In genomic region chr20:50844430-50845100, GRCh38 we compare ENCODE assay signal across 1 cellular context.
TF ChIP-seq lines count a peak whose summit lies in the region.

No MANE protein-coding gene starts in this region.

TF ChIP-seq in GM12878, 131 proteins besides CTCF, POLR2A, EP300 and RAD21 (continued from another document and continues in another):
- TF ChIP-seq ZBTB11 (CRISPR knock-in tag; IDR thresholded peaks at IDR 0.05) (no peak), ZNF207 (IDR thresholded peaks at IDR 0.05; ENCODE audit: borderline replicate concordance) (no peak), RFX5 (IDR thresholded peaks at IDR 0.05; ENCODE audit: low read depth, low read length) (no peak), TCF12 (IDR thresholded peaks at IDR 0.05; ENCODE audit: low read depth, low read length) (peak; percentile 81), LARP7 (IDR thresholded peaks at IDR 0.05) (no peak; the same call in 1 of the 2 replicates), SPI1 (IDR thresholded peaks at IDR 0.05; ENCODE audit: borderline replicate concordance, insufficient read depth, low read depth, low read length) (peak; percentile 23; the same call in 1 of the 2 replicates), SP1 (IDR thresholded peaks at IDR 0.05; ENCODE audit: low read depth, low read length) (peak; percentile 78), USF2 (IDR thresholded peaks at IDR 0.05; ENCODE audit: borderline replicate concordance, low read depth, low read length) (no peak), RUNX3 (IDR thresholded peaks at IDR 0.05; ENCODE audit: low read length) (peak; percentile 77), HDAC6 (IDR thresholded peaks at IDR 0.05; ENCODE audit: unreplicated experiment) (no peak), RCOR1 (conservative IDR thresholded peaks at IDR 0.05; ENCODE audit: low read depth, low read length) (0 out of 2 replicates have a peak, but pooled peaks have one; percentile 67), KDM1A (IDR thresholded peaks at IDR 0.05; ENCODE audit: borderline replicate concordance) (no peak), ZNF592 (IDR thresholded peaks at IDR 0.05) (no peak), SREBF2 (IDR thresholded peaks at IDR 0.05; ENCODE audit: low read length) (no peak), NR2F1 (conservative IDR thresholded peaks at IDR 0.05) (peak; percentile 61; the same call in 1 of the 2 replicates), IRF3 (IDR thresholded peaks at IDR 0.05) (no peak), MTA2 (IDR thresholded peaks at IDR 0.05; ENCODE audit: low read depth) (peak; percentile 79), MEF2B (IDR thresholded peaks at IDR 0.05; ENCODE audit: partially characterized antibody, poor library complexity, severe bottlenecking) (peak; percentile 63), MYB (IDR thresholded peaks at IDR 0.05; ENCODE audit: borderline replicate concordance, low read depth, low read length) (no peak), SIN3A (IDR thresholded peaks at IDR 0.05; ENCODE audit: low read depth, low read length) (no peak), POU2F2 (IDR thresholded peaks at IDR 0.05; ENCODE audit: borderline replicate concordance, low read depth, low read length) (peak; percentile 81; the same call in 2 of the 3 replicates), ATF2 (IDR thresholded peaks at IDR 0.05; ENCODE audit: low read length) (peak; percentile 43; the same call in 1 of the 2 replicates), PAX8 (IDR thresholded peaks at IDR 0.05) (no peak), ESRRA (IDR thresholded peaks at IDR 0.05; ENCODE audit: low read length) (no peak), SREBF1 (IDR thresholded peaks at IDR 0.05; ENCODE audit: low read length) (no peak), BMI1 (IDR thresholded peaks at IDR 0.05; ENCODE audit: borderline replicate concordance) (no peak; the same call in 1 of the 2 replicates), NBN (IDR thresholded peaks at IDR 0.05) (peak; percentile 92; the same call in 1 of the 2 replicates), BRCA1 (IDR thresholded peaks at IDR 0.05; ENCODE audit: low read depth, low read length) (no peak), TBL1XR1 (IDR thresholded peaks at IDR 0.05; ENCODE audit: low read depth, low read length) (no peak; the same call in 1 of the 2 replicates), BHLHE40 (IDR thresholded peaks at IDR 0.05; ENCODE audit: borderline replicate concordance in 1 of 2, low read depth in 2 of 2, low read length in 1 of 2) (peak; percentile 69 to 72; a peak in 3 of 4 replicates), FOXM1 (IDR thresholded peaks at IDR 0.05; ENCODE audit: low read depth, low read length) (peak; percentile 67; the same call in 1 of the 2 replicates), NFIC (IDR thresholded peaks at IDR 0.05; ENCODE audit: low read depth, low read length) (peak; percentile 73; the same call in 1 of the 2 replicates), SIX5 (IDR thresholded peaks at IDR 0.05; ENCODE audit: low read depth, low read length, severe bottlenecking) (no peak)
- TF ChIP-seq, protein P1, sequence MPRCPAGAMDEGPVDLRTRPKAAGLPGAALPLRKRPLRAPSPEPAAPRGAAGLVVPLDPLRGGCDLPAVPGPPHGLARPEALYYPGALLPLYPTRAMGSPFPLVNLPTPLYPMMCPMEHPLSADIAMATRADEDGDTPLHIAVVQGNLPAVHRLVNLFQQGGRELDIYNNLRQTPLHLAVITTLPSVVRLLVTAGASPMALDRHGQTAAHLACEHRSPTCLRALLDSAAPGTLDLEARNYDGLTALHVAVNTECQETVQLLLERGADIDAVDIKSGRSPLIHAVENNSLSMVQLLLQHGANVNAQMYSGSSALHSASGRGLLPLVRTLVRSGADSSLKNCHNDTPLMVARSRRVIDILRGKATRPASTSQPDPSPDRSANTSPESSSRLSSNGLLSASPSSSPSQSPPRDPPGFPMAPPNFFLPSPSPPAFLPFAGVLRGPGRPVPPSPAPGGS (IDR thresholded peaks at IDR 0.05; ENCODE audit: borderline replicate concordance, insufficient read depth, low read depth, low read length, poor library complexity, severe bottlenecking): peak; percentile 91
- TF ChIP-seq, protein P2, sequence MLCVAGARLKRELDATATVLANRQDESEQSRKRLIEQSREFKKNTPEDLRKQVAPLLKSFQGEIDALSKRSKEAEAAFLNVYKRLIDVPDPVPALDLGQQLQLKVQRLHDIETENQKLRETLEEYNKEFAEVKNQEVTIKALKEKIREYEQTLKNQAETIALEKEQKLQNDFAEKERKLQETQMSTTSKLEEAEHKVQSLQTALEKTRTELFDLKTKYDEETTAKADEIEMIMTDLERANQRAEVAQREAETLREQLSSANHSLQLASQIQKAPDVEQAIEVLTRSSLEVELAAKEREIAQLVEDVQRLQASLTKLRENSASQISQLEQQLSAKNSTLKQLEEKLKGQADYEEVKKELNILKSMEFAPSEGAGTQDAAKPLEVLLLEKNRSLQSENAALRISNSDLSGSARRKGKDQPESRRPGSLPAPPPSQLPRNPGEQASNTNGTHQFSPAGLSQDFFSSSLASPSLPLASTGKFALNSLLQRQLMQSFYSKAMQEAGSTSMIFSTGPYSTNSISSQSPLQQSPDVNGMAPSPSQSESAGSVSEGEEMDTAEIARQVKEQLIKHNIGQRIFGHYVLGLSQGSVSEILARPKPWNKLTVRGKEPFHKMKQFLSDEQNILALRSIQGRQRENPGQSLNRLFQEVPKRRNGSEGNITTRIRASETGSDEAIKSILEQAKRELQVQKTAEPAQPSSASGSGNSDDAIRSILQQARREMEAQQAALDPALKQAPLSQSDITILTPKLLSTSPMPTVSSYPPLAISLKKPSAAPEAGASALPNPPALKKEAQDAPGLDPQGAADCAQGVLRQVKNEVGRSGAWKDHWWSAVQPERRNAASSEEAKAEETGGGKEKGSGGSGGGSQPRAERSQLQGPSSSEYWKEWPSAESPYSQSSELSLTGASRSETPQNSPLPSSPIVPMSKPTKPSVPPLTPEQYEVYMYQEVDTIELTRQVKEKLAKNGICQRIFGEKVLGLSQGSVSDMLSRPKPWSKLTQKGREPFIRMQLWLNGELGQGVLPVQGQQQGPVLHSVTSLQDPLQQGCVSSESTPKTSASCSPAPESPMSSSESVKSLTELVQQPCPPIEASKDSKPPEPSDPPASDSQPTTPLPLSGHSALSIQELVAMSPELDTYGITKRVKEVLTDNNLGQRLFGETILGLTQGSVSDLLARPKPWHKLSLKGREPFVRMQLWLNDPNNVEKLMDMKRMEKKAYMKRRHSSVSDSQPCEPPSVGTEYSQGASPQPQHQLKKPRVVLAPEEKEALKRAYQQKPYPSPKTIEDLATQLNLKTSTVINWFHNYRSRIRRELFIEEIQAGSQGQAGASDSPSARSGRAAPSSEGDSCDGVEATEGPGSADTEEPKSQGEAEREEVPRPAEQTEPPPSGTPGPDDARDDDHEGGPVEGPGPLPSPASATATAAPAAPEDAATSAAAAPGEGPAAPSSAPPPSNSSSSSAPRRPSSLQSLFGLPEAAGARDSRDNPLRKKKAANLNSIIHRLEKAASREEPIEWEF (IDR thresholded peaks at IDR 0.05; ENCODE audit: insufficient replicate concordance, low read depth, low read length): peak; percentile 34
- TF ChIP-seq, protein P3, sequence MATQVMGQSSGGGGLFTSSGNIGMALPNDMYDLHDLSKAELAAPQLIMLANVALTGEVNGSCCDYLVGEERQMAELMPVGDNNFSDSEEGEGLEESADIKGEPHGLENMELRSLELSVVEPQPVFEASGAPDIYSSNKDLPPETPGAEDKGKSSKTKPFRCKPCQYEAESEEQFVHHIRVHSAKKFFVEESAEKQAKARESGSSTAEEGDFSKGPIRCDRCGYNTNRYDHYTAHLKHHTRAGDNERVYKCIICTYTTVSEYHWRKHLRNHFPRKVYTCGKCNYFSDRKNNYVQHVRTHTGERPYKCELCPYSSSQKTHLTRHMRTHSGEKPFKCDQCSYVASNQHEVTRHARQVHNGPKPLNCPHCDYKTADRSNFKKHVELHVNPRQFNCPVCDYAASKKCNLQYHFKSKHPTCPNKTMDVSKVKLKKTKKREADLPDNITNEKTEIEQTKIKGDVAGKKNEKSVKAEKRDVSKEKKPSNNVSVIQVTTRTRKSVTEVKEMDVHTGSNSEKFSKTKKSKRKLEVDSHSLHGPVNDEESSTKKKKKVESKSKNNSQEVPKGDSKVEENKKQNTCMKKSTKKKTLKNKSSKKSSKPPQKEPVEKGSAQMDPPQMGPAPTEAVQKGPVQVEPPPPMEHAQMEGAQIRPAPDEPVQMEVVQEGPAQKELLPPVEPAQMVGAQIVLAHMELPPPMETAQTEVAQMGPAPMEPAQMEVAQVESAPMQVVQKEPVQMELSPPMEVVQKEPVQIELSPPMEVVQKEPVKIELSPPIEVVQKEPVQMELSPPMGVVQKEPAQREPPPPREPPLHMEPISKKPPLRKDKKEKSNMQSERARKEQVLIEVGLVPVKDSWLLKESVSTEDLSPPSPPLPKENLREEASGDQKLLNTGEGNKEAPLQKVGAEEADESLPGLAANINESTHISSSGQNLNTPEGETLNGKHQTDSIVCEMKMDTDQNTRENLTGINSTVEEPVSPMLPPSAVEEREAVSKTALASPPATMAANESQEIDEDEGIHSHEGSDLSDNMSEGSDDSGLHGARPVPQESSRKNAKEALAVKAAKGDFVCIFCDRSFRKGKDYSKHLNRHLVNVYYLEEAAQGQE (IDR thresholded peaks at IDR 0.05; ENCODE audit: low read depth, low read length): no peak
